Comparison of ENCODE assay signal across 24 cellular contexts in the genomic region with DNA sequence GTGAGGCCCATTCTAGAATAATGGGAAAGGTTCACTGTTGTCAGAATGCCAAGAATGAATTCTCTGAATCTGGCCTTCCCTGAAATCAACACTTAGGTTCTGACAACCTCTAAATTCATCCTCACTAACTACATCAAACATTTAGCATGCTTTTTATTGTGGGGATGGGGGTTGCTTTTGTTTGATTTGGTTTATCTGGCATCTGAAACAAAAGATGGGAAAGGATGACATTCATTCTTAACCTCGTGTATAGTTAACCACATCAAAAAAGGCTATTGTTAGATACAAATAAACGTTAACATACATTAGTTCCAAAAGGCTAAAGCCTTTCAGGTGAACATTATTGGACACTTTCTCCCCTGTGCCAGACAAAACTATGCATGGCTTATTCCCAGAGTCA.
"Had no signal": no experiment of that assay in that cellular context is flagged by ENCODE, and none has a peak within 500 bp of the region (broad histone marks: within the 10 kb centered on the region; RNA-seq: fewer than 3 reads in every experiment).

No MANE protein-coding gene starts in this region.

- H3K9me3 ChIP-seq: esophagus squamous epithelium, gastrocnemius medialis, heart right ventricle, left lung, lower lobe of right lung, mucosa of descending colon had no signal

- H3K9me3 Mint-ChIP-seq: endodermal cell, mesothelial cell of epicardium had no signal

- H3K27me3 ChIP-seq: esophagus squamous epithelium, gastrocnemius medialis, heart right ventricle, left lung had no signal

- H3K4me3 ChIP-seq: esophagus squamous epithelium, gastrocnemius medialis, heart right ventricle, left lung, lower lobe of right lung, mucosa of descending colon had no signal

- H3K4me1 ChIP-seq: gastrocnemius medialis, heart right ventricle, left lung, lower lobe of right lung had no signal

- DNase-seq: effector CD8-positive, alpha-beta T cell; effector memory CD8-positive, alpha-beta T cell; endodermal cell; erythroblast; esophagus squamous epithelium; foreskin fibroblast; foreskin melanocyte; gastrocnemius medialis; glutamatergic neuron; head of caudate nucleus; heart right ventricle; hippocampal formation; left cardiac atrium; left lung; left ventricle myocardium superior; lower lobe of right lung; mesenchymal stem cell; mucosa of descending colon; naive B cell had no signal

- H3K36me3 ChIP-seq: esophagus squamous epithelium, gastrocnemius medialis, heart right ventricle, left lung, lower lobe of right lung had no signal

- H3K36me3 Mint-ChIP-seq: mesothelial cell of epicardium, naive B cell had no signal

- H3K4me3 Mint-ChIP-seq: dendritic cell treated with granulocyte-macrophage colony-stimulating factor and Interleukin-4, amounts not matched to agents 40 ng/mL and 50 ng/mL, for 4 days; effector memory CD8-positive, alpha-beta T cell; endodermal cell; mesothelial cell of epicardium; naive B cell; naive thymus-derived CD8-positive, alpha-beta T cell had no signal

- H3K4me1 Mint-ChIP-seq: naive B cell had no signal

- H3K27ac ChIP-seq: epithelial cell of prostate, esophagus squamous epithelium, gastrocnemius medialis, heart right ventricle, left lung, lower lobe of right lung had no signal

- ATAC-seq: effector memory CD8-positive, alpha-beta T cell; esophagus mucosa; gastrocnemius medialis; heart right ventricle; left cardiac atrium; left lung; left ventricle myocardium superior; lower lobe of right lung; mucosa of descending colon; naive thymus-derived CD8-positive, alpha-beta T cell had no signal

- H3K27me3 Mint-ChIP-seq: dendritic cell treated with granulocyte-macrophage colony-stimulating factor and Interleukin-4, amounts not matched to agents 40 ng/mL and 50 ng/mL, for 4 days; effector memory CD8-positive, alpha-beta T cell; naive B cell had no signal

- H3K27ac Mint-ChIP-seq: dendritic cell treated with granulocyte-macrophage colony-stimulating factor and Interleukin-4, amounts not matched to agents 40 ng/mL and 50 ng/mL, for 4 days; effector memory CD8-positive, alpha-beta T cell; endodermal cell; mesothelial cell of epicardium; naive B cell; naive thymus-derived CD8-positive, alpha-beta T cell had no signal
